In the genomic region with DNA sequence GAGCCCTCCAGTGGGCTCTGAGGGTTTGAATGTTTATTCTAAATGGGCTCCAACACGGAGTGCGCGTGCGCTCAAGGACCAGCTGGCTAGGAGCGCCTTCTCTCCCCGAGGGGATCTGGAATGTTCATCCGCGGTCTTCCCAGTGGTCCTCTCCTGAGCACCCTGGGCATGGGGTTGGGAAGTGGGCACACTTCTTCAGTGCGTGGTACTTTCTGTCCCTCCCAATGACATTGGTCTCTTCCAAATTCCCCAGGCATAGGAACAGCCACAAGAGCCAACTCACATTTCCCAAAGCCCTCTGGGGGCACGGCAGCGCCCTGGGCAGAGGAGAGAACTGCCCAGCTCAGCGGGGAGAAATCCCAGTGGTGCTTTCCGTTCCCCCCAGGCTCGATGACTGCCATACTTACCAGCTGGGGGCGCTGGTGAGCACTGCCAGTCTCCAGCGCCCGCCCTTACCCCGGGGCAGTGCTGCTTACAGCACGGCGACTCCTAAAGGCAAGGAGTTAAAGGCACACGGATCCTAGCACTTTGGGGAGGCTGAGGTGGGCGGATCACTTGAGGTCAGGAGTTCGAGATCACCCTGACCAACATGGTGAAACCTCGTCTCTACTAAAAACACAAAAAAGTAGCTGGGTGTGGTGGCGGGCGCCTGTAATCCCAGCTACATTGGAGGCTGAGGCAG, we compare ENCODE assay signal across 8 cellular contexts. TPM values are rescaled to one million over a fixed set of nuclear protein-coding genes. Genes with fewer than 3 reads are reported as not detected.
DNase-seq lines count a peak whose midpoint lies in the region; ATAC-seq, FAIRE-seq and TF ChIP-seq lines count a peak whose summit lies in the region.

No MANE protein-coding gene starts in this region.

- H3K9me3 ChIP-seq in A549 = no peaks in the 10 kb centered on the region
- H3K9me3 ChIP-seq in HAP-1 = no peaks in the 10 kb centered on the region

- no peaks in the 10 kb centered on the region for H3K27me3 ChIP-seq in HAP-1 (ENCODE audit: low read depth)

- no peak for TF ChIP-seq EP300 in A549 (IDR thresholded peaks at IDR 0.05)

- FAIRE-seq in A549 (lab: Jason Lieb, UNC) = no peak

- CTCF ChIA-PET in A549 (lab: Yijun Ruan, JAX) = interaction anchor here (0.6 to 3.8 kb wide), 63 partner anchors 9 to 260 kb away, joined by 3 to 66 read pairs (median 5); a partner anchor contains a TSS

- no peaks in the 10 kb centered on the region for H3K9me3 Mint-ChIP-seq in T-helper 2 cell treated with Interferon-gamma antibody and Interleukin-4, amounts not matched to agents 5 μg/mL and 100 μg/mL, for 36 hours

- H3K4me3 Mint-ChIP-seq in T-helper 2 cell treated with Interferon-gamma antibody and Interleukin-4, amounts not matched to agents 5 μg/mL and 100 μg/mL, for 36 hours = peak overlapping the region; percentile 64

- peaks cover 15% of the 10 kb centered on the region for H3K27me3 Mint-ChIP-seq in T-helper 2 cell treated with Interferon-gamma antibody and Interleukin-4, amounts not matched to agents 5 μg/mL and 100 μg/mL, for 36 hours (ENCODE audit: low read depth)

- H3K4me1 Mint-ChIP-seq in T-helper 2 cell treated with Interferon-gamma antibody and Interleukin-4, amounts not matched to agents 5 μg/mL and 100 μg/mL, for 36 hours (ENCODE audit: low read depth) = peaks cover 14% of the 10 kb centered on the region

- TF ChIP-seq POLR2A in A549 (IDR thresholded peaks at IDR 0.05; ENCODE audit: low read length) = no peak; the same call in 1 of the 2 replicates

- H3K4me2 ChIP-seq in A549 = peak overlapping the region; percentile 86

- no peaks in the 10 kb centered on the region for H3K36me3 Mint-ChIP-seq in T-helper 2 cell treated with Interferon-gamma antibody and Interleukin-4, amounts not matched to agents 5 μg/mL and 100 μg/mL, for 36 hours (ENCODE audit: low read depth)

- peak; percentile 85 to 92 for ATAC-seq in A549
- no peak for ATAC-seq in HG02885 (IDR thresholded peaks at IDR 0.05; ENCODE audit: poor library complexity, unreplicated experiment)

- DNase-seq in A549 (ENCODE audit: low read depth in 1 of 2, low spot score in 1 of 2) (peak; percentile 93 to 96), HAP-1 (ENCODE audit: low spot score in 2 of 2) (peak; percentile 55 to 88), astrocyte of the spinal cord (ENCODE audit: low read depth, low spot score) (peak; percentile 8), iPS DF 4.7 (ENCODE audit: extremely low read depth, low spot score) (peak; percentile 56), skeletal muscle cell (ENCODE audit: low read depth) (no peak), NCI-H2107 (lab: John Stamatoyannopoulos, UW) (no peak)
- peak; percentile 59 for DNase-seq in T-helper 2 cell treated with Interferon-gamma antibody and Interleukin-4, amounts not matched to agents 5 μg/mL and 100 μg/mL, for 36 hours (ENCODE audit: low spot score)

- H3K4me1 ChIP-seq in A549 (peaks cover 5% of the 10 kb centered on the region; the same call in 1 of the 3 replicates), HAP-1 (peaks cover 11% of the 10 kb centered on the region)

- WGBS in A549 (ENCODE audit: missing lambda C conversion rate) = 8% methylated on average over 18 of the region's 26 CpGs

- TF ChIP-seq CTCF in A549 (IDR thresholded peaks at IDR 0.05) (peak; percentile 97), astrocyte of the spinal cord (IDR thresholded peaks at IDR 0.05; ENCODE audit: low read depth, low read length) (peak; percentile 60)

- H3K36me3 ChIP-seq in HAP-1 (replicated peaks) = no peaks in the 10 kb centered on the region

- no peak overlapping the region for H3K27ac Mint-ChIP-seq in T-helper 2 cell treated with Interferon-gamma antibody and Interleukin-4, amounts not matched to agents 5 μg/mL and 100 μg/mL, for 36 hours

- TF ChIP-seq RAD21 in A549 (conservative IDR thresholded peaks at IDR 0.05 in 1 of 2, IDR thresholded peaks at IDR 0.05 in 1 of 2) = peak; percentile 60 to 64; a peak in 4 of 5 replicates

- peak overlapping the region; percentile 40 for H3K4me3 ChIP-seq in A549
- peak overlapping the region; percentile 13 for H3K4me3 ChIP-seq in HAP-1
- no peak overlapping the region for H3K4me3 ChIP-seq in astrocyte of the spinal cord (ENCODE audit: low read depth, low read length)
- H3K4me3 ChIP-seq in skeletal muscle cell (ENCODE audit: low read depth, low read length) = peak overlapping the region; percentile 21

- H3K27ac ChIP-seq in A549 = peak overlapping the region; percentile 59 to 87

- POLR2A ChIA-PET in A549 (lab: Yijun Ruan, JAX) = interaction anchor here (0.8 to 2.2 kb wide), 5 partner anchors 52 to 221 kb away, joined by 4 to 9 read pairs (median 4); a partner anchor contains a TSS

- in situ Hi-C loops in HAP-1 (cut with MboI; ENCODE audit: low sequenced_read_pairs) (loop anchor here (10.0 kb wide), 1 partner anchor 86 kb away; no protein-coding TSS in a partner anchor), astrocyte of the spinal cord (cut with HindIII; ENCODE audit: low sequenced_read_pairs) (no loop called here)

TF ChIP-seq in A549, 52 proteins besides CTCF, POLR2A, EP300 and RAD21 (continues in another document):
- TF ChIP-seq POLR2AphosphoS2 (conservative IDR thresholded peaks at IDR 0.05; ENCODE audit: low read length) (no peak), JUN (IDR thresholded peaks at IDR 0.05) (peak in 1 of 2 experiments; percentile 21; a peak in 1 of 5 replicates), FOSB (CRISPR knock-in tag; IDR thresholded peaks at IDR 0.05) (no peak), TP53 (CRISPR knock-in tag; IDR thresholded peaks at IDR 0.05) (no peak), ZNF302 (CRISPR knock-in tag; IDR thresholded peaks at IDR 0.05) (no peak), JUNB (IDR thresholded peaks at IDR 0.05) (no peak), SREBF2 (IDR thresholded peaks at IDR 0.05) (no peak), CEBPB (IDR thresholded peaks at IDR 0.05) (no peak), EHF (CRISPR knock-in tag; IDR thresholded peaks at IDR 0.05) (no peak), HOXB13 (CRISPR knock-in tag; IDR thresholded peaks at IDR 0.05; ENCODE audit: low read depth) (no peak), RFX5 (IDR thresholded peaks at IDR 0.05) (no peak), CBX8 (IDR thresholded peaks at IDR 0.05) (no peak), MAZ (IDR thresholded peaks at IDR 0.05; ENCODE audit: borderline replicate concordance, low read depth, low read length) (0 out of 2 replicates have a peak, but pooled peaks have one; percentile 59), NR3C1 (IDR thresholded peaks at IDR 0.05) (no peak), HOXB5 (CRISPR knock-in tag; IDR thresholded peaks at IDR 0.05) (no peak), HOXA7 (CRISPR knock-in tag; IDR thresholded peaks at IDR 0.05) (no peak), NFE2L2 (conservative IDR thresholded peaks at IDR 0.05; ENCODE audit: low read length) (no peak), RCOR1 (IDR thresholded peaks at IDR 0.05; ENCODE audit: low read depth, low read length) (no peak), SMC3 (IDR thresholded peaks at IDR 0.05) (peak; percentile 67; the same call in 2 of the 3 replicates), GATA3 (IDR thresholded peaks at IDR 0.05; ENCODE audit: borderline replicate concordance) (no peak), NPAS2 (CRISPR knock-in tag; IDR thresholded peaks at IDR 0.05; ENCODE audit: borderline replicate concordance) (no peak), EHMT2 (IDR thresholded peaks at IDR 0.05; ENCODE audit: low read depth) (no peak), CHD4 (IDR thresholded peaks at IDR 0.05; ENCODE audit: borderline replicate concordance) (no peak), CHD2 (IDR thresholded peaks at IDR 0.05; ENCODE audit: low read length, partially characterized antibody) (no peak), CBX2 (IDR thresholded peaks at IDR 0.05; ENCODE audit: borderline replicate concordance, low read depth) (no peak), RARB (CRISPR knock-in tag; IDR thresholded peaks at IDR 0.05) (no peak), KDM5A (IDR thresholded peaks at IDR 0.05) (no peak), BHLHE40 (IDR thresholded peaks at IDR 0.05; ENCODE audit: low read depth, low read length) (no peak)
- TF ChIP-seq, protein P1, sequence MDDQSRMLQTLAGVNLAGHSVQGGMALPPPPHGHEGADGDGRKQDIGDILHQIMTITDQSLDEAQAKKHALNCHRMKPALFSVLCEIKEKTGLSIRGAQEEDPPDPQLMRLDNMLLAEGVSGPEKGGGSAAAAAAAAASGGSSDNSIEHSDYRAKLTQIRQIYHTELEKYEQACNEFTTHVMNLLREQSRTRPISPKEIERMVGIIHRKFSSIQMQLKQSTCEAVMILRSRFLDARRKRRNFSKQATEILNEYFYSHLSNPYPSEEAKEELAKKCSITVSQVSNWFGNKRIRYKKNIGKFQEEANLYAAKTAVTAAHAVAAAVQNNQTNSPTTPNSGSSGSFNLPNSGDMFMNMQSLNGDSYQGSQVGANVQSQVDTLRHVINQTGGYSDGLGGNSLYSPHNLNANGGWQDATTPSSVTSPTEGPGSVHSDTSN (IDR thresholded peaks at IDR 0.05) = no peak
- TF ChIP-seq, protein P2, sequence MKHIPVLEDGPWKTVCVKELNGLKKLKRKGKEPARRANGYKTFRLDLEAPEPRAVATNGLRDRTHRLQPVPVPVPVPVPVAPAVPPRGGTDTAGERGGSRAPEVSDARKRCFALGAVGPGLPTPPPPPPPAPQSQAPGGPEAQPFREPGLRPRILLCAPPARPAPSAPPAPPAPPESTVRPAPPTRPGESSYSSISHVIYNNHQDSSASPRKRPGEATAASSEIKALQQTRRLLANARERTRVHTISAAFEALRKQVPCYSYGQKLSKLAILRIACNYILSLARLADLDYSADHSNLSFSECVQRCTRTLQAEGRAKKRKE (CRISPR knock-in tag; IDR thresholded peaks at IDR 0.05; ENCODE audit: low read depth) = peak; percentile 35; the same call in 1 of the 2 replicates
- TF ChIP-seq, protein P3, sequence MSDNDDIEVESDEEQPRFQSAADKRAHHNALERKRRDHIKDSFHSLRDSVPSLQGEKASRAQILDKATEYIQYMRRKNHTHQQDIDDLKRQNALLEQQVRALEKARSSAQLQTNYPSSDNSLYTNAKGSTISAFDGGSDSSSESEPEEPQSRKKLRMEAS (IDR thresholded peaks at IDR 0.05) = 0 out of 2 replicates have a peak, but pooled peaks have one; percentile 73

RNA-seq across cellular contexts. Expression of a gene that starts 29.9 kb away (rescaled TPM):
- polyA plus RNA-seq in A549 (2011; rRNA removed) (not detected in 2 replicates), A549 (2017; fragmentation: RNase III; extraction: RNeasy Plus Mini Kit Qiagen cat#74134 plus additional on column Dnase treatment) (not detected in 3 replicates)
- polyA plus RNA-seq in A549 (2012; cell fraction: cytosol; rRNA removed) = not detected in 2 replicates
- polyA plus RNA-seq in A549 (2012; cell fraction: nucleus; rRNA removed) = not detected in 2 replicates
- polyA minus RNA-seq in A549 (2011; rRNA and poly(A)+ RNA removed) = not detected in 2 replicates

RNA-seq across cellular contexts. Expression of a gene that starts 36.0 kb away (rescaled TPM):
- polyA plus RNA-seq in A549 (2011; rRNA removed) (not detected in 2 replicates), A549 (2017; fragmentation: RNase III; extraction: RNeasy Plus Mini Kit Qiagen cat#74134 plus additional on column Dnase treatment) (not detected in 3 replicates)
- not detected in 2 replicates for polyA plus RNA-seq in A549 (2012; cell fraction: cytosol; rRNA removed)
- polyA plus RNA-seq in A549 (2012; cell fraction: nucleus; rRNA removed) = not detected in 2 replicates
- not detected in 2 replicates for polyA minus RNA-seq in A549 (2011; rRNA and poly(A)+ RNA removed)

Comparison
In these comparisons a context has a peak if more than half of its experiments do, and no peak if none do; other contexts are left out.
1. DNase-seq: peak in A549 (2 of 2), HAP-1 (2 of 2), T-helper 2 cell treated with Interferon-gamma antibody and Interleukin-4, amounts not matched to agents 5 μg/mL and 100 μg/mL, for 36 hours (single experiment), astrocyte of the spinal cord (single experiment) and iPS DF 4.7 (single experiment); none in skeletal muscle cell (single experiment) and NCI-H2107 (single experiment).